Comparison of ENCODE assay signal across 8 cellular contexts in genomic region chr9:22009563-22009867, GRCh38. TPM values are rescaled to one million over a fixed set of nuclear protein-coding genes. Genes with fewer than 3 reads are reported as not detected.
A peak's percentile ranks its signal among the peaks of the same experiment; 100 is the strongest.
DNase-seq lines count a peak whose midpoint lies in the region; ATAC-seq and TF ChIP-seq lines count a peak whose summit lies in the region.

No MANE protein-coding gene starts in this region.

- H3K4me3 ChIP-seq in AG04449 (ENCODE audit: low read depth, low read length), result peak overlapping the region; percentile 48
- H3K4me3 ChIP-seq in duodenal mucosa (ENCODE audit: low read depth in 1 of 2, low read length in 2 of 2), result peak overlapping the region; percentile 93 to 97

- no peak for DNase-seq in AG04449 (ENCODE audit: low read depth, low spot score)
- no peak for DNase-seq in osteocyte (ENCODE audit: extremely low spot score, unreplicated experiment)
- no peak for DNase-seq in HUDEP-2 (lab: John Stamatoyannopoulos, UW; ENCODE audit: unreplicated experiment in 76 of 76)
- DNase-seq in DMS114 treated with DMSO at 0.1 percent for 48 hours (lab: John Stamatoyannopoulos, UW; ENCODE audit: unreplicated experiment), result no peak
- no peak for DNase-seq in COLO829 (ENCODE audit: low spot score)

- H3K9me3 Mint-ChIP-seq in osteocyte (ENCODE audit: unreplicated experiment), result no peaks in the 10 kb centered on the region

- POLR2A ChIA-PET in AG04449 (lab: Yijun Ruan, JAX), result interaction anchor here (0.7 to 2.1 kb wide), 18 partner anchors 15 to 234 kb away, joined by 3 to 17 read pairs (median 6); partner anchors contain the start of genes CDKN2A, CDKN2B-AS1 and MTAP

- H3K4me3 Mint-ChIP-seq in osteocyte (ENCODE audit: unreplicated experiment), result peak overlapping the region; percentile 96

- no peaks in the 10 kb centered on the region for H3K9me3 ChIP-seq in duodenal mucosa (ENCODE audit: control insufficient read depth in 1 of 2, low read length in 2 of 2)

- H3K4me1 ChIP-seq in duodenal mucosa (ENCODE audit: control insufficient read depth in 1 of 2, insufficient read depth in 2 of 2, low read length in 2 of 2), result peaks cover 11 to 19% of the 10 kb centered on the region in 2 donors

- peaks cover 3% of the 10 kb centered on the region for H3K27me3 Mint-ChIP-seq in osteocyte (ENCODE audit: unreplicated experiment)

- H3K4me1 Mint-ChIP-seq in osteocyte (ENCODE audit: unreplicated experiment), result peaks cover 40% of the 10 kb centered on the region

- H3K36me3 Mint-ChIP-seq in osteocyte (ENCODE audit: unreplicated experiment), result peaks cover 21% of the 10 kb centered on the region

- H3K36me3 ChIP-seq in duodenal mucosa (ENCODE audit: control insufficient read depth in 1 of 2, insufficient read depth in 2 of 2, low read length in 2 of 2), result peaks cover 0 to 6% of the 10 kb centered on the region in 2 donors

- peaks cover 16 to 25% of the 10 kb centered on the region in 2 donors for H3K27me3 ChIP-seq in duodenal mucosa (ENCODE audit: control insufficient read depth in 1 of 2, insufficient read depth in 2 of 2, low read length in 2 of 2)

- H3K27ac ChIP-seq in duodenal mucosa (ENCODE audit: low read depth, low read length), result no peak overlapping the region

- ATAC-seq in GM19395 (IDR thresholded peaks at IDR 0.05; ENCODE audit: unreplicated experiment) (peak; percentile 58), HG03432 (IDR thresholded peaks at IDR 0.05; ENCODE audit: unreplicated experiment) (peak; percentile 48)

- CTCF ChIA-PET in AG04449 (lab: Yijun Ruan, JAX), result interaction anchor here (0.7 to 5.6 kb wide), 53 partner anchors 9 to 690 kb away, joined by 3 to 248 read pairs (median 7); partner anchors contain the start of genes CDKN2A and CDKN2B-AS1

- H3K9ac ChIP-seq in duodenal mucosa (ENCODE audit: low read depth in 1 of 2, low read length in 2 of 2), result peak overlapping the region; percentile 28 to 40

- H3K27ac Mint-ChIP-seq in osteocyte (ENCODE audit: unreplicated experiment), result peak overlapping the region; percentile 96

- TF ChIP-seq CTCF in AG04449 (IDR thresholded peaks at IDR 0.05; ENCODE audit: insufficient read depth, low read length, missing control alignments), result peak; percentile 22
- no peak for TF ChIP-seq CTCF in osteocyte (IDR thresholded peaks at IDR 0.05)

RNA-seq across cellular contexts. Expression of gene CDKN2B, which starts 0.4 kb away (rescaled TPM):
- 22.9 and 23.3 TPM in 2 replicates for total RNA-seq in osteocyte

RNA-seq across cellular contexts. Expression of gene CDKN2B-AS1, which starts 14.9 kb away (rescaled TPM):
- 4.0 and 5.2 TPM in 2 replicates for total RNA-seq in osteocyte

RNA-seq across cellular contexts. Expression of gene CDKN2A, which starts 15.3 kb away (rescaled TPM):
- total RNA-seq in osteocyte, result 14.3 and 16.0 TPM in 2 replicates
